14 cellular contexts compared by ENCODE assay signal in the genomic region with DNA sequence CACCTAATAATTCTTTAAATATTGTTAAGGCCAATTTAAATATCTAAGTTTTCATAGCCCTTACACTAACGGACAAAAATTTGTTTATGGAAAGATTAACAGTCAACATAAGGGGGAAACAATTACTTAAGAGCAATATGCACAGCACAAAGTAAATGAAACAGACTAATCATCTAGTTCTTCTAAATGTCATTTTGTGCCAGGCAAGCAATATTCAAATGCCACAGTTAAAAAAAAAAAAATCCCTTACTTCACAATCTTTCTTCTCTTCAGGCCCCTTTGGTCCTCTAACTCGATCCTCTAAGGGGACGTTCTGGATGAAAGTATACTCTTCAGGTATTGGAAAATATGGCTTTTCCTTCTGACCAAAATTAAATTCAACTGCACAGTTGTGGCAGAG. TPM values are rescaled to one million over a fixed set of nuclear protein-coding genes. Genes with fewer than 3 reads are reported as not detected.
DNase-seq lines count a peak whose midpoint lies in the region; ATAC-seq and TF ChIP-seq lines count a peak whose summit lies in the region.
"Had no signal": no experiment of that assay in that cellular context is flagged by ENCODE, and none has a peak within 500 bp of the region (broad histone marks: within the 10 kb centered on the region; RNA-seq: fewer than 3 reads in every experiment).

No MANE protein-coding gene starts in this region.

- peaks cover 79% of the 10 kb centered on the region for H3F3A ChIP-seq in PC-9 (ENCODE audit: insufficient read depth, low read depth)

- DNase-seq in cardiac muscle cell (ENCODE audit: low read depth in 1 of 2, low spot score in 1 of 2) (no peak), cardiac septum (ENCODE audit: low spot score) (no peak), PC-9 (no peak), chondrocyte (ENCODE audit: low spot score) (no peak), NCI-H526 treated with DMSO at 0.1 percent for 48 hours (lab: John Stamatoyannopoulos, UW) (no peak)
- no peak for DNase-seq in effector CD8-positive, alpha-beta T cell (lab: John Stamatoyannopoulos, UW)
- DNase-seq: activated CD4-positive, alpha-beta T cell treated with anti-CD3 and anti-CD28 coated beads, Interleukin-2, amount 50 U/mL, for 48 hours; amniotic stem cell; glutamatergic neuron; GM23248; NCI-H1092; T-helper 9 cell had no signal

- TF ChIP-seq CTCF in cardiac muscle cell (IDR thresholded peaks at IDR 0.05; ENCODE audit: low read depth, low read length) (no peak), PC-9 (conservative IDR thresholded peaks at IDR 0.05) (no peak), chondrocyte (IDR thresholded peaks at IDR 0.05) (no peak), gastroesophageal sphincter (IDR thresholded peaks at IDR 0.05) (no peak)

- H4K20me1 ChIP-seq in PC-9 (ENCODE audit: insufficient read depth): peaks cover 91% of the 10 kb centered on the region

- intact Hi-C loops in cardiac septum (cut with DNase I) (no loop called here), PC-9 (cut with micrococcal nuclease; ENCODE audit: unreplicated experiment) (no loop called here)

- H3K27me3 ChIP-seq in cardiac muscle cell: no peaks in the 10 kb centered on the region
- no peaks in the 10 kb centered on the region for H3K27me3 ChIP-seq in PC-9 (ENCODE audit: insufficient read depth, low read depth)
- H3K27me3 ChIP-seq in gastroesophageal sphincter: no peaks in the 10 kb centered on the region

- TF ChIP-seq EP300 in gastroesophageal sphincter (IDR thresholded peaks at IDR 0.05): no peak

- POLR2A ChIA-PET in PC-9 (lab: Charles Lee; ENCODE audit: unreplicated experiment): interaction anchor here (0.6 kb wide), 1 partner anchor 18 kb away, joined by 3 read pairs; no protein-coding TSS in a partner anchor

- no peaks in the 10 kb centered on the region for H3K9me2 ChIP-seq in PC-9 (ENCODE audit: insufficient read depth)

- H3K27ac ChIP-seq in cardiac muscle cell (peak overlapping the region; percentile 38), PC-9 (0 out of 2 replicates have a peak overlapping the region, but pooled peaks have one; percentile 21), gastroesophageal sphincter (peak overlapping the region in 1 of 4 donors; percentile 6)
- H3K27ac ChIP-seq: GM23248 had no signal

- no peak for TF ChIP-seq POLR2A in gastroesophageal sphincter (IDR thresholded peaks at IDR 0.05)

- H3K27ac Mint-ChIP-seq in chondrocyte (ENCODE audit: unreplicated experiment): peak overlapping the region; percentile 22
- peak overlapping the region; percentile 12 for H3K27ac Mint-ChIP-seq in stimulated activated memory B cell treated with anti-CD40 and anti-IgM and Interleukin-4, amounts not matched to agents 10 μg/mL and 1 μg/mL and 100 μg/mL, for 72 hours

- no peak overlapping the region for H3K4me2 ChIP-seq in PC-9

- ATAC-seq in stimulated activated memory B cell treated with anti-CD40 and anti-IgM and Interleukin-4, amounts not matched to agents 10 μg/mL and 1 μg/mL and 100 μg/mL, for 72 hours: no peak
- ATAC-seq in gastroesophageal sphincter: no peak

- CTCF ChIA-PET in PC-9 (lab: Charles Lee): no interaction called here

- H3K4me3 Mint-ChIP-seq in chondrocyte (ENCODE audit: unreplicated experiment): no peak overlapping the region
- H3K4me3 Mint-ChIP-seq in stimulated activated memory B cell treated with anti-CD40 and anti-IgM and Interleukin-4, amounts not matched to agents 10 μg/mL and 1 μg/mL and 100 μg/mL, for 72 hours: no peak overlapping the region

- no peaks in the 10 kb centered on the region for H3K9me3 Mint-ChIP-seq in chondrocyte (ENCODE audit: low read depth)
- no peaks in the 10 kb centered on the region for H3K9me3 Mint-ChIP-seq in stimulated activated memory B cell treated with anti-CD40 and anti-IgM and Interleukin-4, amounts not matched to agents 10 μg/mL and 1 μg/mL and 100 μg/mL, for 72 hours

- H3K9me3 ChIP-seq in cardiac muscle cell (ENCODE audit: low read depth) (no peaks in the 10 kb centered on the region), PC-9 (ENCODE audit: insufficient read depth, low read depth) (no peaks in the 10 kb centered on the region), gastroesophageal sphincter (no peaks in the 10 kb centered on the region)

- no peak overlapping the region for H3K4me3 ChIP-seq in cardiac muscle cell
- no peak overlapping the region for H3K4me3 ChIP-seq in PC-9
- H3K4me3 ChIP-seq in gastroesophageal sphincter: no peak overlapping the region
- H3K4me3 ChIP-seq: GM23248 had no signal

- peaks cover 95% of the 10 kb centered on the region for H3K79me2 ChIP-seq in PC-9 (ENCODE audit: low read depth)

- no peak overlapping the region for H2AFZ ChIP-seq in PC-9
- H2AFZ ChIP-seq: GM23248 had no signal

- peaks cover 50% of the 10 kb centered on the region for H3K36me3 Mint-ChIP-seq in chondrocyte (ENCODE audit: low read depth)
- peaks cover 80% of the 10 kb centered on the region for H3K36me3 Mint-ChIP-seq in stimulated activated memory B cell treated with anti-CD40 and anti-IgM and Interleukin-4, amounts not matched to agents 10 μg/mL and 1 μg/mL and 100 μg/mL, for 72 hours

- no TSS peak for BruUV-seq in PC-9 (replicated peaks; lab: Mats Ljungman, UMichigan)

- H3K4me1 ChIP-seq in cardiac muscle cell (ENCODE audit: low read depth) (peaks cover 12% of the 10 kb centered on the region), PC-9 (replicated peaks; ENCODE audit: insufficient read depth) (peaks cover 20% of the 10 kb centered on the region), gastroesophageal sphincter (peaks cover 12 to 93% (median 30%) of the 10 kb centered on the region in 3 donors)

- no peaks in the 10 kb centered on the region for H3K27me3 Mint-ChIP-seq in chondrocyte (ENCODE audit: low read depth)
- H3K27me3 Mint-ChIP-seq in stimulated activated memory B cell treated with anti-CD40 and anti-IgM and Interleukin-4, amounts not matched to agents 10 μg/mL and 1 μg/mL and 100 μg/mL, for 72 hours: no peaks in the 10 kb centered on the region

- peaks cover 50% of the 10 kb centered on the region for H3K4me1 Mint-ChIP-seq in chondrocyte (ENCODE audit: low read depth)
- peaks cover 75% of the 10 kb centered on the region for H3K4me1 Mint-ChIP-seq in stimulated activated memory B cell treated with anti-CD40 and anti-IgM and Interleukin-4, amounts not matched to agents 10 μg/mL and 1 μg/mL and 100 μg/mL, for 72 hours

- WGBS in gastroesophageal sphincter (ENCODE audit: low coverage in 1 of 2), 2 donors: 48 to 56% methylated on average over 3 of the region's 3 CpGs

- H3K36me3 ChIP-seq in cardiac muscle cell (peaks cover 82% of the 10 kb centered on the region), PC-9 (ENCODE audit: low read depth) (peaks cover 91% of the 10 kb centered on the region), gastroesophageal sphincter (peaks cover 48 to 83% of the 10 kb centered on the region in 2 donors)

RNA-seq across cellular contexts. Expression of a gene that starts 6.6 kb away (rescaled TPM):
- total RNA-seq in cardiac muscle cell (267 and 447 TPM in 2 replicates), cardiac septum (192 TPM), PC-9 (2021) (291 and 376 TPM in 2 replicates), chondrocyte (223 to 285 TPM (median 226 TPM) in 3 replicates), gastroesophageal sphincter (100 to 1,000 TPM; 284 to 367 (median 323) TPM)
- polyA plus RNA-seq in cardiac muscle cell: 345 and 382 TPM in 2 replicates

RNA-seq across cellular contexts. Expression of a gene that starts 22.3 kb away (rescaled TPM):
- total RNA-seq in cardiac muscle cell: 51.2 and 55.8 TPM in 2 replicates
- polyA plus RNA-seq in cardiac muscle cell: 68.1 and 104 TPM in 2 replicates
- 83.7 TPM for total RNA-seq in cardiac septum
- 34.5 and 40.7 TPM in 2 replicates for total RNA-seq in PC-9 (2021)
- total RNA-seq in chondrocyte: 31.6 to 36.6 TPM (median 33.6 TPM) in 3 replicates
- 100 to 1,000 TPM in 1 of 4 donors, 10 to 100 TPM in 3; 81.7 to 120 (median 96.0) TPM for total RNA-seq in gastroesophageal sphincter
